1 cellular context compared by ENCODE assay signal in the genomic region with DNA sequence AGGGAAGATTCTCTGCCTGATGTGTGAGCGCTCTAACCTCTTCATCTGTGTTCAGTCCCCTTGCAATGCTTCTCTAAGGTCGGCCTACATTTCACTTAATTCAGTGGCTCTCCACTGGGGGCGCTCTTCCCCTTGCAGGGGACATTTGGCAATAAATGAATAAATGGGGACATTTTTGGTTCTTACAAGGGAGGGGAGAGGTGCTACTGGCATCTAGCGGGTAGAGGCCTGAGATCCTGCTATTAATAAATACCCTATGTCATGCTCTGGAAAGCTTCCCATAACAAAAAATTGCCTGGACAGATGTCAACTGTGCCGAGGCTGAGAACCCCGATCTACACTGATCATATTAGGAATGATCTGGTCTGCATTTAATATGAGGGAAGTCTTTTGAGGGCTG.
TF ChIP-seq lines count a peak whose summit lies in the region.

No MANE protein-coding gene starts in this region.

TF ChIP-seq in K562, 482 proteins besides CTCF, POLR2A, EP300 and RAD21:
- TF ChIP-seq STAG1 (CRISPR knock-in tag; IDR thresholded peaks at IDR 0.05; ENCODE audit: borderline replicate concordance) (peak; percentile 42; the same call in 1 of the 2 replicates), POLR2H (tag; IDR thresholded peaks at IDR 0.05; ENCODE audit: low read depth) (no peak), CBX8 (IDR thresholded peaks at IDR 0.05; ENCODE audit: borderline replicate concordance, extremely low read depth, low read depth, low read length, poor library complexity, severe bottlenecking) (no peak), CEBPG (CRISPR knock-in tag; IDR thresholded peaks at IDR 0.05) (peak; percentile 41; the same call in 1 of the 2 replicates), CEBPG (tag; conservative IDR thresholded peaks at IDR 0.05 in 1 of 2, IDR thresholded peaks at IDR 0.05 in 1 of 2) (peak in 1 of 2 experiments; percentile 42; a peak in 1 of 4 replicates), DEAF1 (CRISPR knock-in tag; IDR thresholded peaks at IDR 0.05) (peak; percentile 58), CREB5 (CRISPR knock-in tag; IDR thresholded peaks at IDR 0.05) (no peak), POLR2B (IDR thresholded peaks at IDR 0.05; ENCODE audit: low read depth, partially characterized antibody) (no peak), CUX1 (CRISPR knock-in tag; IDR thresholded peaks at IDR 0.05) (no peak), THRA (IDR thresholded peaks at IDR 0.05) (no peak), ZSCAN29 (IDR thresholded peaks at IDR 0.05) (no peak), HDAC1 (IDR thresholded peaks at IDR 0.05) (no peak), XRCC3 (IDR thresholded peaks at IDR 0.05) (no peak), KDM1A (IDR thresholded peaks at IDR 0.05) (no peak), SAFB (IDR thresholded peaks at IDR 0.05; ENCODE audit: borderline replicate concordance, low read depth, low read length) (no peak), FOXA1 (IDR thresholded peaks at IDR 0.05; ENCODE audit: borderline replicate concordance) (no peak), PRPF4 (IDR thresholded peaks at IDR 0.05; ENCODE audit: insufficient read depth, low read depth, low read length, poor library complexity, severe bottlenecking) (no peak), ARID3A (IDR thresholded peaks at IDR 0.05; ENCODE audit: borderline replicate concordance, low read depth, low read length) (0 out of 2 replicates have a peak, but pooled peaks have one; percentile 39), ZNF445 (CRISPR knock-in tag; IDR thresholded peaks at IDR 0.05; ENCODE audit: low read depth) (no peak), CEBPB (tag; IDR thresholded peaks at IDR 0.05) (peak; percentile 50), CCAR2 (IDR thresholded peaks at IDR 0.05; ENCODE audit: low read depth, low read length) (no peak), XRCC5 (IDR thresholded peaks at IDR 0.05; ENCODE audit: low read depth, low read length) (peak; percentile 82), SMC3 (conservative IDR thresholded peaks at IDR 0.05; ENCODE audit: insufficient read depth, low read depth, low read length) (0 out of 2 replicates have a peak, but pooled peaks have one; percentile 40), RCOR1 (IDR thresholded peaks at IDR 0.05; ENCODE audit: borderline replicate concordance in 1 of 2, low read depth in 2 of 2, low read length in 2 of 2) (0 out of 4 replicates have a peak, but pooled peaks of 1 of the 2 experiments have one; percentile 42)
- TF ChIP-seq, protein P1, sequence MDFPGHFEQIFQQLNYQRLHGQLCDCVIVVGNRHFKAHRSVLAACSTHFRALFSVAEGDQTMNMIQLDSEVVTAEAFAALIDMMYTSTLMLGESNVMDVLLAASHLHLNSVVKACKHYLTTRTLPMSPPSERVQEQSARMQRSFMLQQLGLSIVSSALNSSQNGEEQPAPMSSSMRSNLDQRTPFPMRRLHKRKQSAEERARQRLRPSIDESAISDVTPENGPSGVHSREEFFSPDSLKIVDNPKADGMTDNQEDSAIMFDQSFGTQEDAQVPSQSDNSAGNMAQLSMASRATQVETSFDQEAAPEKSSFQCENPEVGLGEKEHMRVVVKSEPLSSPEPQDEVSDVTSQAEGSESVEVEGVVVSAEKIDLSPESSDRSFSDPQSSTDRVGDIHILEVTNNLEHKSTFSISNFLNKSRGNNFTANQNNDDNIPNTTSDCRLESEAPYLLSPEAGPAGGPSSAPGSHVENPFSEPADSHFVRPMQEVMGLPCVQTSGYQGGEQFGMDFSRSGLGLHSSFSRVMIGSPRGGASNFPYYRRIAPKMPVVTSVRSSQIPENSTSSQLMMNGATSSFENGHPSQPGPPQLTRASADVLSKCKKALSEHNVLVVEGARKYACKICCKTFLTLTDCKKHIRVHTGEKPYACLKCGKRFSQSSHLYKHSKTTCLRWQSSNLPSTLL (IDR thresholded peaks at IDR 0.05) = no peak
- TF ChIP-seq, protein P2, sequence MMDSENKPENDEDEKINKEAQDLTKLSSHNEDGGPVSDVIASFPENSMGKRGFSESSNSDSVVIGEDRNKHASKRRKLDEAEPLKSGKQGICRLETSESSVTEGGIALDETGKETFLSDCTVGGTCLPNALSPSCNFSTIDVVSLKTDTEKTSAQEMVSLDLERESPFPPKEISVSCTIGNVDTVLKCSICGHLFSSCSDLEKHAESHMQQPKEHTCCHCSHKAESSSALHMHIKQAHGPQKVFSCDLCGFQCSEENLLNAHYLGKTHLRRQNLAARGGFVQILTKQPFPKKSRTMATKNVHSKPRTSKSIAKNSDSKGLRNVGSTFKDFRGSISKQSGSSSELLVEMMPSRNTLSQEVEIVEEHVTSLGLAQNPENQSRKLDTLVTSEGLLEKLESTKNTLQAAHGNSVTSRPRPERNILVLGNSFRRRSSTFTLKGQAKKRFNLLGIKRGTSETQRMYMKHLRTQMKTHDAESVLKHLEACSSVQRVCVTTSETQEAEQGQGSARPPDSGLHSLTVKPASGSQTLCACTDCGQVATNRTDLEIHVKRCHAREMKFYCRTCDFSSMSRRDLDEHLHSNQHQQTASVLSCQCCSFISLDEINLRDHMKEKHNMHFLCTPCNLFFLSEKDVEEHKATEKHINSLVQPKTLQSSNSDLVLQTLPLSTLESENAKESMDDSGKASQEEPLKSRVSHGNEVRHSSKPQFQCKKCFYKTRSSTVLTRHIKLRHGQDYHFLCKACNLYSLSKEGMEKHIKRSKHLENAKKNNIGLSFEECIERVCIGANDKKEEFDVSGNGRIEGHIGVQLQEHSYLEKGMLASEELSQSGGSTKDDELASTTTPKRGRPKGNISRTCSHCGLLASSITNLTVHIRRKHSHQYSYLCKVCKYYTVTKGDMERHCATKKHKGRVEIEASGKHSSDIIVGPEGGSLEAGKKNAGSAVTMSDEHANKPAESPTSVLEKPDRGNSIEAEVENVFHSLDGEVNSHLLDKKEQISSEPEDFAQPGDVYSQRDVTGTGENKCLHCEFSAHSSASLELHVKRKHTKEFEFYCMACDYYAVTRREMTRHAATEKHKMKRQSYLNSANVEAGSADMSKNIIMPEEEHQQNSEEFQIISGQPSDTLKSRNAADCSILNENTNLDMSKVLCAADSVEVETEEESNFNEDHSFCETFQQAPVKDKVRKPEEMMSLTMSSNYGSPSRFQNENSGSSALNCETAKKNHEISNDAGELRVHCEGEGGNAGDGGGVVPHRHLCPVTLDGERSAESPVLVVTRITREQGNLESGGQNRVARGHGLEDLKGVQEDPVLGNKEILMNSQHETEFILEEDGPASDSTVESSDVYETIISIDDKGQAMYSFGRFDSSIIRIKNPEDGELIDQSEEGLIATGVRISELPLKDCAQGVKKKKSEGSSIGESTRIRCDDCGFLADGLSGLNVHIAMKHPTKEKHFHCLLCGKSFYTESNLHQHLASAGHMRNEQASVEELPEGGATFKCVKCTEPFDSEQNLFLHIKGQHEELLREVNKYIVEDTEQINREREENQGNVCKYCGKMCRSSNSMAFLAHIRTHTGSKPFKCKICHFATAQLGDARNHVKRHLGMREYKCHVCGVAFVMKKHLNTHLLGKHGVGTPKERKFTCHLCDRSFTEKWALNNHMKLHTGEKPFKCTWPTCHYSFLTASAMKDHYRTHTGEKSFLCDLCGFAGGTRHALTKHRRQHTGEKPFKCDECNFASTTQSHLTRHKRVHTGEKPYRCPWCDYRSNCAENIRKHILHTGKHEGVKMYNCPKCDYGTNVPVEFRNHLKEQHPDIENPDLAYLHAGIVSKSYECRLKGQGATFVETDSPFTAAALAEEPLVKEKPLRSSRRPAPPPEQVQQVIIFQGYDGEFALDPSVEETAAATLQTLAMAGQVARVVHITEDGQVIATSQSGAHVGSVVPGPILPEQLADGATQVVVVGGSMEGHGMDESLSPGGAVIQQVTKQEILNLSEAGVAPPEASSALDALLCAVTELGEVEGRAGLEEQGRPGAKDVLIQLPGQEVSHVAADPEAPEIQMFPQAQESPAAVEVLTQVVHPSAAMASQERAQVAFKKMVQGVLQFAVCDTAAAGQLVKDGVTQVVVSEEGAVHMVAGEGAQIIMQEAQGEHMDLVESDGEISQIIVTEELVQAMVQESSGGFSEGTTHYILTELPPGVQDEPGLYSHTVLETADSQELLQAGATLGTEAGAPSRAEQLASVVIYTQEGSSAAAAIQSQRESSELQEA (IDR thresholded peaks at IDR 0.05; ENCODE audit: low read depth) = no peak
